ENCODE assay signal across 14 cellular contexts in genomic region chr18:49021076-49021432, GRCh38.
DNase-seq lines count a peak whose midpoint lies in the region; ATAC-seq, FAIRE-seq and TF ChIP-seq lines count a peak whose summit lies in the region.
"Had no signal": no experiment of that assay in that cellular context is flagged by ENCODE, and none has a peak within 500 bp of the region (broad histone marks: within the 10 kb centered on the region; RNA-seq: fewer than 3 reads in every experiment).

No MANE protein-coding gene starts in this region.

- no peak overlapping the region for H4K5ac ChIP-seq in H9 (ENCODE audit: insufficient read length, low read depth, low read length)

- H2BK12ac ChIP-seq in H9 (ENCODE audit: insufficient read length, low read depth, low read length): no peak overlapping the region

- peaks cover 0 to 2% (median 0%) of the 10 kb centered on the region in 3 experiments; a peak in 1 of 7 replicates for H3K36me3 Mint-ChIP-seq in H9 (ENCODE audit: insufficient read depth in 1 of 3, low read depth in 3 of 3)

- no peak overlapping the region for H3K4ac ChIP-seq in H9 (ENCODE audit: low read depth, low read length)

- H3K27ac ChIP-seq in A549: peak overlapping the region; percentile 67 to 92
- H3K27ac ChIP-seq in H9 (ENCODE audit: insufficient read length, low read depth, low read length): no peak overlapping the region
- peak overlapping the region in 1 of 2 donors; percentile 56 for H3K27ac ChIP-seq in breast epithelium
- peak overlapping the region in 1 of 2 donors; percentile 23 for H3K27ac ChIP-seq in lung (ENCODE audit: low read depth in 1 of 2, low read length in 1 of 2)
- H3K27ac ChIP-seq: dorsolateral prefrontal cortex, psoas muscle, tibial nerve had no signal

- H3K4me3 ChIP-seq in A549: no peak overlapping the region
- H3K4me3 ChIP-seq in breast epithelium: peak overlapping the region in 2 of 3 donors; percentile 23 to 28
- H3K4me3 ChIP-seq in lung: peak overlapping the region; percentile 12
- H3K4me3 ChIP-seq: dorsolateral prefrontal cortex, psoas muscle, tibial nerve had no signal

- H4K20me1 ChIP-seq in H9 (ENCODE audit: control insufficient read depth, insufficient read depth, insufficient read length): no peaks in the 10 kb centered on the region

- H3K27ac Mint-ChIP-seq in H9: peak overlapping the region in 2 of 3 experiments; percentile 74 to 95; a peak in 2 of 7 replicates

- H2BK5ac ChIP-seq in H9 (ENCODE audit: insufficient read length, low read length): no peak overlapping the region

- CTCF ChIA-PET in A549 (lab: Yijun Ruan, JAX): interaction anchor here (1.0 to 1.6 kb wide), 7 partner anchors 19 to 217 kb away, joined by 3 to 5 read pairs (median 4); no protein-coding TSS in a partner anchor

- H3T11ph ChIP-seq in H9 (ENCODE audit: low read length): no peak overlapping the region

- H3K9me3 ChIP-seq in A549 (no peaks in the 10 kb centered on the region), H9 (ENCODE audit: control insufficient read depth, low read depth, low read length) (no peaks in the 10 kb centered on the region), breast epithelium (no peaks in the 10 kb centered on the region), lung (ENCODE audit: control insufficient read depth in 2 of 2, insufficient read depth in 1 of 2, low read length in 1 of 2) (no peaks in the 10 kb centered on the region)
- H3K9me3 ChIP-seq: psoas muscle, tibial nerve had no signal

- H2BK20ac ChIP-seq in H9 (ENCODE audit: low read depth, low read length, poor library complexity, severe bottlenecking): no peak overlapping the region

- TF ChIP-seq RAD21 in A549 (conservative IDR thresholded peaks at IDR 0.05 in 1 of 2, IDR thresholded peaks at IDR 0.05 in 1 of 2): no peak

- peaks cover 0 to 3% of the 10 kb centered on the region in 2 experiments; a peak in 2 of 5 replicates for H3K9me3 Mint-ChIP-seq in H9

- WGBS in A549 (ENCODE audit: missing lambda C conversion rate): 90% methylated on average over 3 of the region's 7 CpGs
- WGBS in H9 (ENCODE audit: extremely low coverage, insufficient read length, low lambda C conversion rate): no CpG with 5 or more reads among the region's 7 CpGs
- WGBS in lung, 2 donors: 95 to 96% methylated on average over 7 of the region's 7 CpGs

- no peak overlapping the region for H2AFZ ChIP-seq in H9 (ENCODE audit: low read length)

- peaks cover 16 to 17% of the 10 kb centered on the region in 2 experiments for H3K4me1 Mint-ChIP-seq in H9

- H3K23me2 ChIP-seq in H9 (ENCODE audit: insufficient read length, low read depth, low read length, poor library complexity, severe bottlenecking): no peaks in the 10 kb centered on the region

- H3K36me3 ChIP-seq in breast epithelium (no peaks in the 10 kb centered on the region), lung (ENCODE audit: control insufficient read depth in 2 of 2, insufficient read depth in 2 of 2, low read length in 2 of 2) (no peaks in the 10 kb centered on the region)
- H3K36me3 ChIP-seq: tibial nerve had no signal

- no peak overlapping the region for H2BK15ac ChIP-seq in H9 (ENCODE audit: low read depth, low read length)

- FAIRE-seq in A549 (lab: Jason Lieb, UNC): no peak
- FAIRE-seq: HTR-8/SVneo had no signal

- TF ChIP-seq CTCF in A549 (IDR thresholded peaks at IDR 0.05): no peak
- no peak for TF ChIP-seq CTCF in H9 (conservative IDR thresholded peaks at IDR 0.05)
- TF ChIP-seq CTCF in breast epithelium (IDR thresholded peaks at IDR 0.05): no peak
- TF ChIP-seq CTCF in lung (IDR thresholded peaks at IDR 0.05; ENCODE audit: control extremely low read depth, extremely low read depth): no peak

- no peak overlapping the region for H4K8ac ChIP-seq in H9 (replicated peaks; ENCODE audit: insufficient read length, low read depth, low read length)

- no peaks in the 10 kb centered on the region for H3K79me2 ChIP-seq in H9 (ENCODE audit: insufficient read depth, low read length)

- no peak overlapping the region for H3K56ac ChIP-seq in H9 (ENCODE audit: insufficient read length, low read depth, low read length)

- peak overlapping the region; percentile 19 for H3K18ac ChIP-seq in H9 (ENCODE audit: insufficient read length, low read depth, low read length)

- no peak for TF ChIP-seq EP300 in A549 (IDR thresholded peaks at IDR 0.05)

- H3K14ac ChIP-seq in H9 (ENCODE audit: insufficient read depth, low read length): no peak overlapping the region

- no peak overlapping the region for H3K4me3 Mint-ChIP-seq in H9

- intact Hi-C loops in breast epithelium (cut with DNase I; ENCODE audit: low total_unique reads): no loop called here

- H3K27me3 ChIP-seq in H9 (ENCODE audit: insufficient read depth, low read length) (no peaks in the 10 kb centered on the region), breast epithelium (no peaks in the 10 kb centered on the region), lung (ENCODE audit: control insufficient read depth, insufficient read depth) (no peaks in the 10 kb centered on the region)
- H3K27me3 ChIP-seq: dorsolateral prefrontal cortex, tibial nerve had no signal

- H3K4me2 ChIP-seq in A549: peak overlapping the region; percentile 61
- no peak overlapping the region for H3K4me2 ChIP-seq in H9 (ENCODE audit: insufficient read depth, insufficient read length, low read length)

- H3K9ac ChIP-seq in H9 (ENCODE audit: extremely low read depth, insufficient read length, low read length): no peak overlapping the region

- H2BK120ac ChIP-seq in H9 (ENCODE audit: low read depth, low read length, poor library complexity, severe bottlenecking): no peak overlapping the region

- no peak overlapping the region for H4K91ac ChIP-seq in H9 (ENCODE audit: insufficient read length, low read depth, low read length)

- peaks cover 41% of the 10 kb centered on the region for H3K4me1 ChIP-seq in A549
- H3K4me1 ChIP-seq in H9 (ENCODE audit: insufficient read depth, low read length): peaks cover 2% of the 10 kb centered on the region; the same call in 1 of the 2 replicates
- H3K4me1 ChIP-seq in breast epithelium: no peaks in the 10 kb centered on the region
- peaks cover 0 to 3% of the 10 kb centered on the region in 2 donors for H3K4me1 ChIP-seq in lung (ENCODE audit: control insufficient read depth in 2 of 2, insufficient read depth in 2 of 2, low read length in 2 of 2)
- H3K4me1 ChIP-seq: psoas muscle, tibial nerve had no signal

- ATAC-seq in A549: no peak
- ATAC-seq in lung (ENCODE audit: insufficient read depth, low FRiP score): no peak
- no peak for ATAC-seq in GM21576 (IDR thresholded peaks at IDR 0.05; ENCODE audit: unreplicated experiment)
- ATAC-seq in HG03571 (IDR thresholded peaks at IDR 0.05; ENCODE audit: unreplicated experiment): no peak

- TF ChIP-seq POLR2A in A549 (IDR thresholded peaks at IDR 0.05; ENCODE audit: low read length): no peak
- no peak for TF ChIP-seq POLR2A in breast epithelium (IDR thresholded peaks at IDR 0.05)

- no peaks in the 10 kb centered on the region; the same call in 1 of the 2 replicates for H3K27me3 Mint-ChIP-seq in H9 (ENCODE audit: low read depth)

- POLR2A ChIA-PET in A549 (lab: Yijun Ruan, JAX): no interaction called here

- DNase-seq in A549 (ENCODE audit: low read depth in 1 of 2, low spot score in 1 of 2) (no peak), H9 (no peak), breast epithelium (ENCODE audit: low spot score in 2 of 2) (peak in 1 of 2 donors; percentile 31), lung (ENCODE audit: low spot score) (no peak), RKO (ENCODE audit: low spot score) (no peak), NCI-H748 treated with DMSO at 0.1 percent for 48 hours (lab: John Stamatoyannopoulos, UW) (no peak)
- DNase-seq: NCI-H1048, NCI-H345 had no signal

- H3K79me1 ChIP-seq in H9 (ENCODE audit: insufficient read depth, low read depth, low read length, poor library complexity, severe bottlenecking): no peaks in the 10 kb centered on the region

- no peak overlapping the region for H2AK5ac ChIP-seq in H9 (ENCODE audit: insufficient read length, low read length)

- no peak overlapping the region for H3K23ac ChIP-seq in H9 (ENCODE audit: insufficient read length, low read depth, low read length)

TF ChIP-seq in A549, 52 proteins besides CTCF, POLR2A, EP300 and RAD21 (continues in another document):
- TF ChIP-seq KDM5A (IDR thresholded peaks at IDR 0.05) (no peak), BHLHE40 (IDR thresholded peaks at IDR 0.05; ENCODE audit: low read depth, low read length) (no peak), NPAS2 (CRISPR knock-in tag; IDR thresholded peaks at IDR 0.05; ENCODE audit: borderline replicate concordance) (no peak), SREBF2 (IDR thresholded peaks at IDR 0.05) (no peak), ZNF302 (CRISPR knock-in tag; IDR thresholded peaks at IDR 0.05) (no peak), JUNB (IDR thresholded peaks at IDR 0.05) (no peak), HDAC2 (IDR thresholded peaks at IDR 0.05) (no peak), ZSCAN20 (CRISPR knock-in tag; IDR thresholded peaks at IDR 0.05) (no peak), HMGXB4 (CRISPR knock-in tag; IDR thresholded peaks at IDR 0.05; ENCODE audit: borderline replicate concordance) (no peak), CHD2 (IDR thresholded peaks at IDR 0.05; ENCODE audit: low read length, partially characterized antibody) (no peak), ELK1 (IDR thresholded peaks at IDR 0.05; ENCODE audit: low read depth, low read length) (no peak), RFX5 (IDR thresholded peaks at IDR 0.05) (no peak)
